Comparison of ENCODE assay signal across 26 cellular contexts in the genomic region with DNA sequence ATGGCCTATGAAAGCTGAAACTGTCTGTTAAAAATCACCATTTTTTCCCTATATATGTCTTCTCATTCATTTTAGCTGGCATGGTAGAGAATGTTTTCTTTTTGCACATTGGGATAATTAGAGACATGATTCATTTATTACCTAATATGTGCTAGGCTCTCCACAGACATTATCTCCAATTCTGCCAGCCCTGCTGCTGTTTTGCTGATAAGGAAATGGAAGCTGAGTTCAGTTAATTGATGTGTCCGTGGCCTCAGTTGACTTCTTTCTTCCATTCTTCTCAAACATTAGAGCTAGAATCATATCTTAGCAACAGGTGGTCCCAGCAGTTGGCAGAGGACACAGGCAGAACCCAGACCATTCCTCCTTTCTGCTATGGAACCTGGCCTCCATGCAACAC.
DNase-seq lines count a peak whose midpoint lies in the region; ATAC-seq, FAIRE-seq and TF ChIP-seq lines count a peak whose summit lies in the region.
"Had no signal": no experiment of that assay in that cellular context is flagged by ENCODE, and none has a peak within 500 bp of the region (broad histone marks: within the 10 kb centered on the region; RNA-seq: fewer than 3 reads in every experiment).

No MANE protein-coding gene starts in this region.

- no peaks in the 10 kb centered on the region for H3K4me1 Mint-ChIP-seq in activated CD8-positive, alpha-beta T cell treated with anti-CD3 and anti-CD28 coated beads, Interleukin-2, amount 10 ng/mL, durations not matched to agents 7 days and 5 days (ENCODE audit: low read depth)

- CTCF ChIA-PET in activated CD8-positive, alpha-beta T cell treated with anti-CD3 and anti-CD28 coated beads, Interleukin-2, amount 10 ng/mL, durations not matched to agents 7 days and 5 days (lab: Charles Lee), result no interaction called here

- no peak overlapping the region for H3K27ac Mint-ChIP-seq in activated CD8-positive, alpha-beta T cell treated with anti-CD3 and anti-CD28 coated beads, Interleukin-2, amount 10 ng/mL, durations not matched to agents 7 days and 5 days

- POLR2A ChIA-PET in activated CD8-positive, alpha-beta T cell treated with anti-CD3 and anti-CD28 coated beads, Interleukin-2, amount 10 ng/mL, durations not matched to agents 7 days and 5 days (lab: Charles Lee), result no interaction called here

- no peak overlapping the region for H3K4me3 Mint-ChIP-seq in activated CD8-positive, alpha-beta T cell treated with anti-CD3 and anti-CD28 coated beads, Interleukin-2, amount 10 ng/mL, durations not matched to agents 7 days and 5 days

- FAIRE-seq in frontal cortex (lab: Jason Lieb, UNC), result no peak
- FAIRE-seq: GM18507 had no signal

- H3K4me1 ChIP-seq in BE2C, result peaks cover 5% of the 10 kb centered on the region; the same call in 1 of the 2 replicates
- H3K4me1 ChIP-seq: SJSA1 had no signal

- peaks cover 3% of the 10 kb centered on the region for H3K9me3 Mint-ChIP-seq in activated CD8-positive, alpha-beta T cell treated with anti-CD3 and anti-CD28 coated beads, Interleukin-2, amount 10 ng/mL, durations not matched to agents 7 days and 5 days (ENCODE audit: insufficient read depth)

- no peaks in the 10 kb centered on the region for H3K27me3 Mint-ChIP-seq in activated CD8-positive, alpha-beta T cell treated with anti-CD3 and anti-CD28 coated beads, Interleukin-2, amount 10 ng/mL, durations not matched to agents 7 days and 5 days (ENCODE audit: low read depth)

- DNase-seq in BE2C (peak; percentile 27), OCI-M1 (lab: John Stamatoyannopoulos, UW) (peak; percentile 85), amniotic epithelial cell (ENCODE audit: low read depth) (peak; percentile 80), fibroblast of villous mesenchyme (ENCODE audit: low read depth) (peak; percentile 19), frontal cortex (ENCODE audit: low spot score in 2 of 2) (no peak), NCI-H2196 treated with DMSO at 0.1 percent for 48 hours (lab: John Stamatoyannopoulos, UW; ENCODE audit: unreplicated experiment) (no peak)
- no peak for DNase-seq in activated CD8-positive, alpha-beta T cell treated with anti-CD3 and anti-CD28 coated beads, Interleukin-2, amount 10 ng/mL, durations not matched to agents 7 days and 5 days
- DNase-seq: 8988T; ACHN; DMS53; GM23248; H7; IMR-90; NCI-H1092; NCI-H1436; NCI-H187; NCI-H2171 treated with DMSO at 0.1 percent for 48 hours; NCI-H446 treated with DMSO at 0.1 percent for 48 hours; NCI-H526; NCI-H82; NK-92 treated with Interleukin-12 subunit alpha and Interleukin-12 subunit beta, amount 100 ng/mL, for 24 hours; PC-9; Right ventricle myocardium superior; RPMI8226 had no signal

- no peaks in the 10 kb centered on the region for H3K36me3 Mint-ChIP-seq in activated CD8-positive, alpha-beta T cell treated with anti-CD3 and anti-CD28 coated beads, Interleukin-2, amount 10 ng/mL, durations not matched to agents 7 days and 5 days (ENCODE audit: low read depth)

- no peaks in the 10 kb centered on the region for H3K36me3 ChIP-seq in BE2C
- H3K36me3 ChIP-seq: SJSA1 had no signal

- H3K4me3 ChIP-seq in BE2C (ENCODE audit: low read depth, low read length), result no peak overlapping the region
- H3K4me3 ChIP-seq in fibroblast of villous mesenchyme (ENCODE audit: low read depth, low read length), result no peak overlapping the region
- H3K4me3 ChIP-seq: GM23248, PC-9, SJSA1 had no signal

- no peak for TF ChIP-seq CTCF in BE2C (IDR thresholded peaks at IDR 0.05; ENCODE audit: low read depth, low read length)
- TF ChIP-seq CTCF in fibroblast of villous mesenchyme (IDR thresholded peaks at IDR 0.05; ENCODE audit: insufficient read depth, low read depth, low read length), result no peak

- no peaks in the 10 kb centered on the region; the same call in 1 of the 2 replicates for H3K9me3 ChIP-seq in BE2C
- H3K9me3 ChIP-seq: SJSA1 had no signal

- ATAC-seq in activated CD8-positive, alpha-beta T cell treated with anti-CD3 and anti-CD28 coated beads, Interleukin-2, amount 10 ng/mL, durations not matched to agents 7 days and 5 days, result no peak

- H3K27me3 ChIP-seq in BE2C, result no peaks in the 10 kb centered on the region
- H3K27me3 ChIP-seq: SJSA1 had no signal

Comparison
In these comparisons a context has a peak if more than half of its experiments do, and no peak if none do; other contexts are left out.
1. DNase-seq: peak in BE2C (single experiment), OCI-M1 (single experiment), amniotic epithelial cell (single experiment) and fibroblast of villous mesenchyme (single experiment); none in frontal cortex (0 of 2), NCI-H2196 treated with DMSO at 0.1 percent for 48 hours (single experiment) and activated CD8-positive, alpha-beta T cell treated with anti-CD3 and anti-CD28 coated beads, Interleukin-2, amount 10 ng/mL, durations not matched to agents 7 days and 5 days (single experiment).